In the genomic region with DNA sequence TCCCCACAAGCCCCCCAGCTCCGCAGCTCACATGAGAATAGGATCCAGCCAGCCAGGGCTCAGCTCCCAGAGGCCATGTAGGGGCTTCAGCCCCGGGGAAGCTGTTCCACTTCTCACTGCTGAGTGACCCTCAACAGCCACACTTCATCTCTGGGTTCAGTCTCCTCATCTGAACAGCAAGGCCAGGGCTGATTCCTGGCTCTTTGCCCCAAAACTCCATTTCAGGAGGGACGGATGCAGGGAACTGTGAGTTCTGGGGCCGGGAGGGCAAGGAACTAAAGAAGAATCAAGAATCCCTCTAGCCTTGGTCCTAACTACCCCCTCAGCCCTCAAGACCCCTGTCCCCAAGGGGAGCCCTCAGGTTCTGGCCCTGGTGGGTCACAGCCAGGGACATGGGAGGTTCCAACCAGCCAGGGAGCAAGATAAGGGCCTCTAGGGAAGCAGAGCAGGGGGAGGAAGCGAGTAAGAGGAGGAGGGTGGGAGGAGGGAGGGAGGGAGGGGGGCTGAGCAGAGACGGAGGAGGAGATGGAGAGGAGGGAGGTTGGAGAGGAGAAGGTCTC, we compare ENCODE assay signal across 1 cellular context.
TF ChIP-seq lines count a peak whose summit lies in the region.

No MANE protein-coding gene starts in this region.

TF ChIP-seq in H1, 55 proteins besides CTCF, POLR2A, EP300 and RAD21:
- TF ChIP-seq BCL11A (IDR thresholded peaks at IDR 0.05; ENCODE audit: low read depth in 2 of 2, low read length in 2 of 2) (no peak), POU5F1 (IDR thresholded peaks at IDR 0.05; ENCODE audit: low read depth, low read length) (no peak), CHD2 (IDR thresholded peaks at IDR 0.05; ENCODE audit: low read length) (no peak), RFX5 (IDR thresholded peaks at IDR 0.05; ENCODE audit: borderline replicate concordance, low read depth, low read length) (no peak), SUZ12 (IDR thresholded peaks at IDR 0.05; ENCODE audit: low read length) (no peak), TEAD4 (IDR thresholded peaks at IDR 0.05; ENCODE audit: low read depth, low read length) (no peak), GABPA (IDR thresholded peaks at IDR 0.05; ENCODE audit: borderline replicate concordance, insufficient read depth, low read length) (no peak), RXRA (IDR thresholded peaks at IDR 0.05; ENCODE audit: insufficient read depth, low read depth, low read length) (no peak), E2F6 (IDR thresholded peaks at IDR 0.05) (no peak), CBX5 (IDR thresholded peaks at IDR 0.05; ENCODE audit: low read depth, low read length) (no peak), BRCA1 (IDR thresholded peaks at IDR 0.05; ENCODE audit: low read depth, low read length) (no peak), BACH1 (IDR thresholded peaks at IDR 0.05; ENCODE audit: low read length) (no peak), CTBP2 (IDR thresholded peaks at IDR 0.05; ENCODE audit: borderline replicate concordance, insufficient read depth, insufficient read length, low read length) (no peak), KDM5A (IDR thresholded peaks at IDR 0.05; ENCODE audit: low read length) (no peak), POLR2AphosphoS5 (IDR thresholded peaks at IDR 0.05; ENCODE audit: low read depth, low read length) (no peak), USF2 (IDR thresholded peaks at IDR 0.05; ENCODE audit: low read length) (no peak), TBP (IDR thresholded peaks at IDR 0.05; ENCODE audit: low read depth, low read length) (no peak), JUN (IDR thresholded peaks at IDR 0.05; ENCODE audit: low read depth, low read length) (no peak)
TF ChIP-seq in H1: peak in this region for 0.
